Comparison of ENCODE assay signal across 16 cellular contexts in the genomic region with DNA sequence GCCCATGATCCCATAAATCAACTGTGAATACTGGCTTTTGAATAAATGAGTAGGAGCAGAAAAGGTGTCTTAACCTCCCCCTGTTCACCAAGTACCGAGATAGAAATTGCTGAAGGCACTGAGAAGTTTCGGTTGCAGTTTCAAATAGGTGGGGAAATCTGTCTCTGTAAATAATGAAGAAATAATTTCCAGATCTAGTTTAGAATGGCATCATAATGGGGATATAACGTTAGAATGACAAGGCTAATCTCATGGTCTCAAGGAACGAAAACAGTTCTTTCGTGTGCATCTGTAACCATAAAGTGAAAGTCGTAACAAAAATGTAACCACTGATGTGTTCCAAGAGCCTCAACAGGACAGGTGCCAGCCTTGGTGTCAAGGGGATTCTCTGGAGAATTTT. TPM values are rescaled to one million over a fixed set of nuclear protein-coding genes. Genes with fewer than 3 reads are reported as not detected.
DNase-seq lines count a peak whose midpoint lies in the region; ATAC-seq and TF ChIP-seq lines count a peak whose summit lies in the region.
"Had no signal": no experiment of that assay in that cellular context is flagged by ENCODE, and none has a peak within 500 bp of the region (broad histone marks: within the 10 kb centered on the region; RNA-seq: fewer than 3 reads in every experiment).

No MANE protein-coding gene starts in this region.

- POLR2A ChIA-PET in RWPE1 (lab: Yijun Ruan, JAX; ENCODE audit: low non-redundant PET): no interaction called here

- no peak for TF ChIP-seq CTCF in RWPE1 (conservative IDR thresholded peaks at IDR 0.05; ENCODE audit: low read depth)

- H3K27ac Mint-ChIP-seq in activated CD8-positive, alpha-beta memory T cell treated with anti-CD3 and anti-CD28 coated beads, Interleukin-2, amount 10 ng/mL, durations not matched to agents 7 days and 5 days: no peak overlapping the region
- H3K27ac Mint-ChIP-seq in memory B cell: no peak overlapping the region
- H3K27ac Mint-ChIP-seq: activated T-cell treated with anti-CD3 and anti-CD28 coated beads, Interleukin-2, amount 50 U/mL, for 72 hours; neural progenitor cell had no signal

- no peak for DNase-seq in activated CD8-positive, alpha-beta memory T cell treated with anti-CD3 and anti-CD28 coated beads, Interleukin-2, amount 10 ng/mL, durations not matched to agents 7 days and 5 days
- DNase-seq in activated CD8-positive, alpha-beta memory T cell treated with anti-CD3 and anti-CD28 coated beads, Interleukin-2, amount 50 U/mL, for 4 hours: no peak
- DNase-seq in memory B cell (ENCODE audit: low spot score in 2 of 2): no peak
- DNase-seq in dermis blood vessel endothelial cell: no peak
- no peak for DNase-seq in stimulated activated CD4-positive, alpha-beta T cell treated with anti-CD3 and anti-CD28 coated beads, Interleukin-2, amount 100 ng/mL, for 24 hours
- DNase-seq in RWPE1 (ENCODE audit: low spot score): no peak
- DNase-seq: 8988T; activated T-cell treated with anti-CD3 and anti-CD28 coated beads, Interleukin-2, amount 50 U/mL, for 72 hours; DMS 273 treated with DMSO at 0.1 percent for 48 hours; kidney; NCI-H2171 treated with DMSO at 0.1 percent for 48 hours; stomach had no signal

- H3K36me3 Mint-ChIP-seq in activated CD8-positive, alpha-beta memory T cell treated with anti-CD3 and anti-CD28 coated beads, Interleukin-2, amount 10 ng/mL, durations not matched to agents 7 days and 5 days: no peaks in the 10 kb centered on the region
- no peaks in the 10 kb centered on the region for H3K36me3 Mint-ChIP-seq in memory B cell
- H3K36me3 Mint-ChIP-seq: neural progenitor cell had no signal

- H3K4me1 Mint-ChIP-seq in activated CD8-positive, alpha-beta memory T cell treated with anti-CD3 and anti-CD28 coated beads, Interleukin-2, amount 10 ng/mL, durations not matched to agents 7 days and 5 days: peaks cover 18% of the 10 kb centered on the region
- H3K4me1 Mint-ChIP-seq in memory B cell: peaks cover 7% of the 10 kb centered on the region

- CTCF ChIA-PET in activated CD8-positive, alpha-beta memory T cell treated with anti-CD3 and anti-CD28 coated beads, Interleukin-2, amount 10 ng/mL, durations not matched to agents 7 days and 5 days (lab: Charles Lee): no interaction called here
- CTCF ChIA-PET in RWPE1 (lab: Yijun Ruan, JAX): no interaction called here

- ATAC-seq in activated CD8-positive, alpha-beta memory T cell treated with anti-CD3 and anti-CD28 coated beads, Interleukin-2, amount 10 ng/mL, durations not matched to agents 7 days and 5 days: no peak
- peak; percentile 78 for ATAC-seq in GM21576 (IDR thresholded peaks at IDR 0.05; ENCODE audit: unreplicated experiment)
- ATAC-seq in HG03097 (IDR thresholded peaks at IDR 0.05; ENCODE audit: low FRiP score, unreplicated experiment): peak; percentile 83
- ATAC-seq in memory B cell (ENCODE audit: low read depth): peak; percentile 10

- H3K9me3 Mint-ChIP-seq in activated CD8-positive, alpha-beta memory T cell treated with anti-CD3 and anti-CD28 coated beads, Interleukin-2, amount 10 ng/mL, durations not matched to agents 7 days and 5 days (ENCODE audit: low read depth): no peaks in the 10 kb centered on the region
- H3K9me3 Mint-ChIP-seq in memory B cell: no peaks in the 10 kb centered on the region
- H3K9me3 Mint-ChIP-seq: activated T-cell treated with anti-CD3 and anti-CD28 coated beads, Interleukin-2, amount 50 U/mL, for 72 hours; neural progenitor cell had no signal

- peak overlapping the region; percentile 42 for H3K4me3 Mint-ChIP-seq in activated CD8-positive, alpha-beta memory T cell treated with anti-CD3 and anti-CD28 coated beads, Interleukin-2, amount 10 ng/mL, durations not matched to agents 7 days and 5 days
- H3K4me3 Mint-ChIP-seq in memory B cell: no peak overlapping the region
- H3K4me3 Mint-ChIP-seq: neural progenitor cell had no signal

- H3K27me3 Mint-ChIP-seq in activated CD8-positive, alpha-beta memory T cell treated with anti-CD3 and anti-CD28 coated beads, Interleukin-2, amount 10 ng/mL, durations not matched to agents 7 days and 5 days: peaks cover 34% of the 10 kb centered on the region
- H3K27me3 Mint-ChIP-seq in memory B cell: peaks cover 21% of the 10 kb centered on the region

- no peak overlapping the region for H3K27ac ChIP-seq in RWPE1
- H3K27ac ChIP-seq: breast epithelium, neural progenitor cell, stomach had no signal

RNA-seq across cellular contexts. Expression of a gene that starts 49.9 kb away (rescaled TPM):
- total RNA-seq in activated CD8-positive, alpha-beta memory T cell treated with anti-CD3 and anti-CD28 coated beads, Interleukin-2, amount 10 ng/mL, durations not matched to agents 7 days and 5 days: 10 to 100 TPM; 22.1 to 25.6 TPM
- total RNA-seq in dermis blood vessel endothelial cell: 22.2 and 35.6 TPM in 2 replicates
